Comparison of ENCODE assay signal across 8 cellular contexts in the genomic region with DNA sequence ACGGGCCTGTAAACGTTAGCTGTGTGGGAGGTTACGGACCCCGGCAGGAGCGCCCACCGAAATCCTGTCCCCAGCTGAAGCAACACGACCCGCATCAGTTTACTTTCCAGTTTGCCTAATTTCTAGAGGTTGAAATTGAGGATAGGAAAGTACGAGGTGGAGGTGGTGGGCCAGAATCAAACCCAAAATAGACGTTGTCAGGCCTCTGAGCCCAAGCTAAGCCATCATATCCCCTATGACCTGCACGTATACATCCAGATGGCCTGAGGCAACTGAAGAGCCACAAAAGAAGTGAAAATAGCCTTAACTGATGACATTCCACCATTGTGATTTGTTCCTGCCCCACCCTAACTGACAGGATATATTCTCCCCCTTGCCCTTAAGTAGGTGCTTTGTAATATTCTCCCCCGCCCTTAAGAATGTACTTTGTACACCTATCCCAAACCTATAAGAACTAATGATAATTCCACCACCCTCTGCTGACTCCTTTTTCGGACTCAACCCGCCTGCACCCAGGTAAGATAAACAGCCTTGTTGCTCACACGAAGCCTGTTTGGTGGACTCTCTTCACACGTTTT. TPM values are rescaled to one million over a fixed set of nuclear protein-coding genes. Genes with fewer than 3 reads are reported as not detected.
DNase-seq lines count a peak whose midpoint lies in the region; ATAC-seq and TF ChIP-seq lines count a peak whose summit lies in the region.
"Not testable (repeated sequence)": the region's sequence is repeated elsewhere in the genome, so short reads cannot be mapped to it uniquely, and the experiment has no call there.

No MANE protein-coding gene starts in this region.

- not testable (repeated sequence) for H3K9me2 ChIP-seq in PC-3 (replicated peaks; ENCODE audit: low read length)

- not testable (repeated sequence) for H4K20me1 ChIP-seq in PC-3 (ENCODE audit: low read length)

- intact Hi-C loops in PC-3 (cut with micrococcal nuclease), result not testable (repeated sequence)

- peak overlapping the region; percentile 85 for H3K4me2 ChIP-seq in PC-3 (ENCODE audit: low read length)

- CTCF ChIA-PET in AG04449 (lab: Yijun Ruan, JAX) (interaction anchor here (1.2 to 5.3 kb wide), 8 partner anchors 9 to 137 kb away, joined by 4 to 23 read pairs (median 8); no protein-coding TSS in a partner anchor), PC-3 (lab: Charles Lee) (interaction anchor here (0.7 kb wide), 3 partner anchors 13 to 765 kb away, joined by 3 to 6 read pairs (median 3); no protein-coding TSS in a partner anchor)

- 34 to 38% methylated on average over 16 of the region's 16 CpGs for WGBS in esophagus, 2 donors

- not testable (repeated sequence) for TF ChIP-seq CTCF in AG04449 (IDR thresholded peaks at IDR 0.05; ENCODE audit: insufficient read depth, low read length, missing control alignments); PC-3 (conservative IDR thresholded peaks at IDR 0.05; ENCODE audit: low read depth, low read length)

- H3K27me3 Mint-ChIP-seq in activated naive CD8-positive, alpha-beta T cell treated with anti-CD3 and anti-CD28 coated beads for 36 hours; memory B cell: not testable (repeated sequence)

- H3K4me3 Mint-ChIP-seq in activated naive CD8-positive, alpha-beta T cell treated with anti-CD3 and anti-CD28 coated beads for 36 hours, result peak overlapping the region; percentile 89
- H3K4me3 Mint-ChIP-seq in memory B cell, result peak overlapping the region; percentile 88

- peak overlapping the region; percentile 39 for H3K9ac ChIP-seq in PC-3 (ENCODE audit: low read length)
- H3K9ac ChIP-seq in skeletal muscle tissue (ENCODE audit: low read depth in 1 of 3, low read length in 3 of 3), result peak overlapping the region; percentile 79 to 85 (median 81)

- H3K4me1 ChIP-seq in PC-3 (ENCODE audit: insufficient read depth, low read length), result peaks cover 22% of the 10 kb centered on the region
- not testable (repeated sequence) for H3K4me1 ChIP-seq in esophagus (ENCODE audit: control insufficient read depth in 2 of 2, insufficient read depth in 2 of 2, low read length in 1 of 2)
- peaks cover 10 to 21% (median 21%) of the 10 kb centered on the region in 3 donors for H3K4me1 ChIP-seq in skeletal muscle tissue (ENCODE audit: control insufficient read depth in 3 of 3, insufficient read depth in 3 of 3, low read length in 3 of 3)

- not testable (repeated sequence) for H3K9me3 ChIP-seq in PC-3 (ENCODE audit: low read length); esophagus (ENCODE audit: control insufficient read depth in 2 of 2, insufficient read depth in 1 of 2, low read depth in 1 of 2, low read length in 1 of 2); skeletal muscle tissue (ENCODE audit: control insufficient read depth in 3 of 3, low read length in 3 of 3)

- not testable (repeated sequence) for H3K36me3 Mint-ChIP-seq in activated naive CD8-positive, alpha-beta T cell treated with anti-CD3 and anti-CD28 coated beads for 36 hours; memory B cell

- not testable (repeated sequence) for H3K9me3 Mint-ChIP-seq in activated naive CD8-positive, alpha-beta T cell treated with anti-CD3 and anti-CD28 coated beads for 36 hours; memory B cell

- peak overlapping the region; percentile 98 for H2AFZ ChIP-seq in PC-3 (ENCODE audit: low read length)

- H3K27ac ChIP-seq in PC-3 (ENCODE audit: low read length) (peak overlapping the region; percentile 60), esophagus (ENCODE audit: low read depth in 2 of 2, low read length in 1 of 2) (peak overlapping the region; percentile 76 to 91), skeletal muscle tissue (ENCODE audit: low read depth, low read length) (peak overlapping the region; percentile 78)

- peaks cover 18% of the 10 kb centered on the region for H3K79me2 ChIP-seq in PC-3 (ENCODE audit: low read length)

- DNase-seq in AG04449 (ENCODE audit: low read depth, low spot score); activated naive CD8-positive, alpha-beta T cell treated with anti-CD3 and anti-CD28 coated beads for 36 hours; memory B cell (ENCODE audit: low spot score in 2 of 2): not testable (repeated sequence)
- peak; percentile 67 for DNase-seq in PC-3

- not testable (repeated sequence) for H3K27me3 ChIP-seq in PC-3 (ENCODE audit: low read length); esophagus (ENCODE audit: control insufficient read depth in 1 of 2, insufficient read depth in 2 of 2, low read length in 2 of 2); skeletal muscle tissue (ENCODE audit: control insufficient read depth in 3 of 3, insufficient read depth in 3 of 3, low read length in 3 of 3)

- peaks cover 30% of the 10 kb centered on the region for H3K4me1 Mint-ChIP-seq in activated naive CD8-positive, alpha-beta T cell treated with anti-CD3 and anti-CD28 coated beads for 36 hours
- peaks cover 25% of the 10 kb centered on the region for H3K4me1 Mint-ChIP-seq in memory B cell

- H3K4me3 ChIP-seq in AG04449 (ENCODE audit: low read depth, low read length), result peak overlapping the region; percentile 52
- H3K4me3 ChIP-seq in PC-3 (ENCODE audit: low read length), result peak overlapping the region; percentile 94
- H3K4me3 ChIP-seq in esophagus (ENCODE audit: low read depth in 1 of 2, low read length in 2 of 2), result peak overlapping the region; percentile 75 to 81
- H3K4me3 ChIP-seq in skeletal muscle tissue (ENCODE audit: low read length in 3 of 3), result peak overlapping the region; percentile 87 to 89 (median 88)

- TSS peak; percentile 95 for BruUV-seq in PC-3 (replicated peaks; lab: Mats Ljungman, UMichigan)

- H3F3A ChIP-seq in PC-3 (ENCODE audit: low read length, unreplicated experiment), result not testable (repeated sequence)

- POLR2A ChIA-PET in AG04449 (lab: Yijun Ruan, JAX) (interaction anchor here (1.1 to 1.4 kb wide), 3 partner anchors 14 to 140 kb away, joined by 5 to 8 read pairs (median 5); a partner anchor contains a TSS), PC-3 (lab: Charles Lee; ENCODE audit: unreplicated experiment) (interaction anchor here (0.7 kb wide), 2 partner anchors 44 to 200 kb away, joined by 5 to 6 read pairs; no protein-coding TSS in a partner anchor)

- H3K27ac Mint-ChIP-seq in activated naive CD8-positive, alpha-beta T cell treated with anti-CD3 and anti-CD28 coated beads for 36 hours, result peak overlapping the region; percentile 96
- peak overlapping the region; percentile 89 for H3K27ac Mint-ChIP-seq in memory B cell

- not testable (repeated sequence) for H3K36me3 ChIP-seq in PC-3 (ENCODE audit: low read depth, low read length); esophagus (ENCODE audit: control insufficient read depth in 2 of 2, insufficient read depth in 2 of 2, low read length in 1 of 2); skeletal muscle tissue (ENCODE audit: control insufficient read depth in 3 of 3, insufficient read depth in 3 of 3, low read length in 3 of 3)

- ATAC-seq in GM19372 (IDR thresholded peaks at IDR 0.05; ENCODE audit: low read depth, unreplicated experiment), result peak; percentile 11
- peak; percentile 29 for ATAC-seq in HG02885 (IDR thresholded peaks at IDR 0.05; ENCODE audit: poor library complexity, unreplicated experiment)
- ATAC-seq in PC-3, result peak; percentile 3; the same call in 1 of the 2 replicates
- peak; percentile 4 for ATAC-seq in memory B cell (ENCODE audit: low read depth)

RNA-seq across cellular contexts. Expression of a gene that starts 0.6 kb away (rescaled TPM):
- total RNA-seq in PC-3 (2014; rRNA removed) (8.2 and 8.9 TPM in 2 replicates), skeletal muscle tissue (6.3 TPM)
- 10 to 100 TPM in 1 of 2 experiments, 1 to 10 TPM in 1; 10.0 to 10.1 TPM for total RNA-seq in activated naive CD8-positive, alpha-beta T cell treated with anti-CD3 and anti-CD28 coated beads for 36 hours
- polyA plus RNA-seq in esophagus, result 1 to 10 TPM; 3.2 to 4.8 TPM

RNA-seq across cellular contexts. Expression of a gene that starts 57.2 kb away (rescaled TPM):
- total RNA-seq in PC-3 (2014; rRNA removed) (23.1 and 40.5 TPM in 2 replicates), skeletal muscle tissue (8.9 TPM)
- 10 to 100 TPM; 22.9 to 24.3 TPM for total RNA-seq in activated naive CD8-positive, alpha-beta T cell treated with anti-CD3 and anti-CD28 coated beads for 36 hours
- polyA plus RNA-seq in esophagus, result 10 to 100 TPM; 13.3 to 40.6 TPM
